8 cellular contexts compared by ENCODE assay signal in the genomic region with DNA sequence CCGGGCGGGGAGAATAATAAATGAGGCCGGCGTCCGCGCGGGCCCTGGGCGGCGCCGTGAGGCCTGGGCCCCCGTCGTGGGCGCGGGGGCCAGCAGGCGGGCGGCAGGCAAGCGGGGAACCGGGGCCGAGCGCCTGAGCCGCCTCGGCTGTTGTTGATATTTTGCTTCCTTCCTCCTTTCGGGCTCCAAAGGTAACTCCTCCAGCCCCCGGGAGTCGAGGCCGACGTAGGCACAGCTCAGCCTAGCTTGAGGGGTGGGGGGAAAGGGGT. TPM values are rescaled to one million over a fixed set of nuclear protein-coding genes. Genes with fewer than 3 reads are reported as not detected.
DNase-seq lines count a peak whose midpoint lies in the region; ATAC-seq and TF ChIP-seq lines count a peak whose summit lies in the region.

Gene MEF2D (minus strand): TSS at position 198 of the 269 bp plus-strand sequence. CDS start 17,483 bp downstream, outside the sequence.

- H3K27me3 ChIP-seq in lung (ENCODE audit: control insufficient read depth, insufficient read depth) (no peaks in the 10 kb centered on the region), upper lobe of left lung (no peaks in the 10 kb centered on the region)

- DNase-seq in HuH-7 (ENCODE audit: low spot score) = peak; percentile 99
- no peak for DNase-seq in cardiac fibroblast (ENCODE audit: low read depth in 2 of 2)
- DNase-seq in lung (ENCODE audit: low spot score) = no peak
- no peak for DNase-seq in upper lobe of left lung
- DNase-seq in NCI-H510A (lab: John Stamatoyannopoulos, UW) = no peak

- peak in 3 of 4 donors; percentile 6 to 90 (median 65) for TF ChIP-seq POLR2A in upper lobe of left lung (IDR thresholded peaks at IDR 0.05)

- 0 to 1% methylated on average over 24 to 27 of the region's 27 CpGs for WGBS in lung, 2 donors
- WGBS in upper lobe of left lung, 2 donors = 0 to 1% methylated on average over 6 to 18 of the region's 27 CpGs

- no peak for ATAC-seq in lung (ENCODE audit: insufficient read depth, low FRiP score)
- no peak for ATAC-seq in upper lobe of left lung (ENCODE audit: low FRiP score in 2 of 2)
- ATAC-seq in GM21717 (IDR thresholded peaks at IDR 0.05; ENCODE audit: unreplicated experiment) = no peak
- ATAC-seq in HG02884 (IDR thresholded peaks at IDR 0.05; ENCODE audit: unreplicated experiment) = no peak

- H3K4me3 ChIP-seq in GM08714 (ENCODE audit: low read length) = peak within 1 kb of the TSS; percentile 92
- H3K4me3 ChIP-seq in cardiac fibroblast (replicated peaks in 1 of 2; ENCODE audit: low read depth in 2 of 2, low read length in 2 of 2) = peak within 1 kb of the TSS; percentile 95 to 99
- peak within 1 kb of the TSS; percentile 95 for H3K4me3 ChIP-seq in lung
- peak within 1 kb of the TSS; percentile 67 to 90 (median 72) for H3K4me3 ChIP-seq in upper lobe of left lung

- peak within 1 kb of the TSS; percentile 100 for H3K27ac ChIP-seq in lung (ENCODE audit: low read depth in 1 of 2, low read length in 1 of 2)
- H3K27ac ChIP-seq in upper lobe of left lung = peak within 1 kb of the TSS; percentile 99 to 100 (median 100)

- H3K4me1 ChIP-seq in lung (ENCODE audit: control insufficient read depth in 2 of 2, insufficient read depth in 2 of 2, low read length in 2 of 2) (peaks cover 40 to 45% of the 10 kb centered on the region in 2 donors), upper lobe of left lung (peaks cover 65 to 78% (median 73%) of the 10 kb centered on the region in 4 donors)

- H3K9me3 ChIP-seq in lung (ENCODE audit: control insufficient read depth in 2 of 2, insufficient read depth in 1 of 2, low read length in 1 of 2) = no peaks in the 10 kb centered on the region
- no peaks in the 10 kb centered on the region for H3K9me3 ChIP-seq in upper lobe of left lung

- no peak for TF ChIP-seq EP300 in upper lobe of left lung (IDR thresholded peaks at IDR 0.05)

- H3K36me3 ChIP-seq in lung (ENCODE audit: control insufficient read depth in 2 of 2, insufficient read depth in 2 of 2, low read length in 2 of 2) (no peaks in the 10 kb centered on the region), upper lobe of left lung (no peaks in the 10 kb centered on the region)

- no peak for TF ChIP-seq CTCF in cardiac fibroblast (IDR thresholded peaks at IDR 0.05; ENCODE audit: low read depth, low read length)
- no peak for TF ChIP-seq CTCF in lung (IDR thresholded peaks at IDR 0.05; ENCODE audit: control extremely low read depth, extremely low read depth)
- TF ChIP-seq CTCF in upper lobe of left lung (IDR thresholded peaks at IDR 0.05) = no peak

RNA-seq across cellular contexts. Expression of gene MEF2D, which starts in this region (rescaled TPM):
- total RNA-seq in lung = 10 to 100 TPM; 23.0 to 52.5 TPM
- polyA plus RNA-seq in lung = 10 to 100 TPM; 23.0 to 23.3 TPM
- 100 to 1,000 TPM in 2 of 6 donors, 10 to 100 TPM in 4; 42.7 to 146 (median 58.7) TPM for total RNA-seq in upper lobe of left lung
